1 cellular context compared by ENCODE assay signal in genomic region chr15:77510066-77511044, GRCh38.
TF ChIP-seq lines count a peak whose summit lies in the region.

No MANE protein-coding gene starts in this region.

TF ChIP-seq in GM23338, 12 proteins besides CTCF, POLR2A, EP300 and RAD21 (continued from another document):
- no peak for TF ChIP-seq REST (IDR thresholded peaks at IDR 0.05; ENCODE audit: unreplicated experiment)
- TF ChIP-seq ZNF462 (CRISPR knock-in tag; IDR thresholded peaks at IDR 0.05), result peak; percentile 97
- TF ChIP-seq NANOG (IDR thresholded peaks at IDR 0.05; ENCODE audit: borderline replicate concordance), result peak; percentile 62; the same call in 1 of the 2 replicates
- no peak for TF ChIP-seq ZNF331 (CRISPR knock-in tag; IDR thresholded peaks at IDR 0.05; ENCODE audit: low read depth)
- no peak for TF ChIP-seq ETS1 (IDR thresholded peaks at IDR 0.05)
- TF ChIP-seq ZNF114 (CRISPR knock-in tag; IDR thresholded peaks at IDR 0.05), result peak; percentile 55; the same call in 1 of the 2 replicates
